Comparison of ENCODE assay signal across 1 cellular context in the genomic region with DNA sequence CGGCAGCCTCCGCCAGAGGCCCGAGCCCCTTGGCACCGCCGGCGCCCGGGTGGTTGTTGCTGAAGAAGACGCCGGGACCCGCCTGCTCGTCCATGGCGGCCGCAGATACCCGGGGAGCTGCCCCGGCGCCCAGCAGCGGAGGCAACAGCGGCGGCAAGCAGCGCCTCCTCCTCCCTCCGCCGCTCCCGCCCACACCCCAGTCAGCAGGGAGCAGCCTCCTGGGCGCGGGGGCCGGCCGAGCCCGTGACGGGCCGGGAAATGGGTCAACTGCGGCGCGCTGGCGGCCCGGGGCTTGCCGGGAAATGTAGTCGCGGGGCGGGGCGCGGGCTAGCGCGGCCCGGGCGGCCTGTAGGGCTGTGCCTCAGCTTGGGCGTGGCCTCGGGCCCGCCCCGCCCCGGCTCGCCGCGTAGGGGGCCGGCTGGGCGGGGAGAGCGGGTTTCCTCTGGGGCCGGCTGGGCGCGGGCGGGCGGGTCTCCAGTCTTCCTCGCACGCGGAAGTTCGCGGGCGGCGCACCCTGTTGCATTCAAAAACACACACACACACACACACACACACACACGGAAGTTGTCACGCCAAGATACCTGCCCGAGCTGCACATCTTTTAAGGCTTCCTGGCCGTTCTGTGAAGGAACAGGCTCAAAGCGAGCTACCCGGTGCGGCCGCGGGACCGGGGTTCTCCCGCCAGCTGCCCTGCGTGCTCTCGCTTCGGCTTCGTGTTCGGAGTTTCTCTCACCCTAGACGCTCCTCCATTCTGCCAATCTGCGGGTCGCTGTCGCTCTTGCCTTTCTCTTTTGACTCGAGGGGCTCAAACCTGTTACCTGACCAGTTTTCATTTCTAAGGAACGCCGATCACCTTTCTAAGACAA.
A peak's percentile ranks its signal among the peaks of the same experiment; 100 is the strongest.
TF ChIP-seq lines count a peak whose summit lies in the region.

A gene with protein sequence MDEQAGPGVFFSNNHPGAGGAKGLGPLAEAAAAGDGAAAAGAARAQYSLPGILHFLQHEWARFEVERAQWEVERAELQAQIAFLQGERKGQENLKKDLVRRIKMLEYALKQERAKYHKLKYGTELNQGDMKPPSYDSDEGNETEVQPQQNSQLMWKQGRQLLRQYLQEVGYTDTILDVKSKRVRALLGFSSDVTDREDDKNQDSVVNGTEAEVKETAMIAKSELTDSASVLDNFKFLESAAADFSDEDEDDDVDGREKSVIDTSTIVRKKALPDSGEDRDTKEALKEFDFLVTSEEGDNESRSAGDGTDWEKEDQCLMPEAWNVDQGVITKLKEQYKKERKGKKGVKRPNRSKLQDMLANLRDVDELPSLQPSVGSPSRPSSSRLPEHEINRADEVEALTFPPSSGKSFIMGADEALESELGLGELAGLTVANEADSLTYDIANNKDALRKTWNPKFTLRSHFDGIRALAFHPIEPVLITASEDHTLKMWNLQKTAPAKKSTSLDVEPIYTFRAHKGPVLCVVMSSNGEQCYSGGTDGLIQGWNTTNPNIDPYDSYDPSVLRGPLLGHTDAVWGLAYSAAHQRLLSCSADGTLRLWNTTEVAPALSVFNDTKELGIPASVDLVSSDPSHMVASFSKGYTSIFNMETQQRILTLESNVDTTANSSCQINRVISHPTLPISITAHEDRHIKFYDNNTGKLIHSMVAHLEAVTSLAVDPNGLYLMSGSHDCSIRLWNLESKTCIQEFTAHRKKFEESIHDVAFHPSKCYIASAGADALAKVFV (minus strand): TSS at position 167 of the 866 bp plus-strand sequence. CDS start 73 bp downstream, at position 94.

TF ChIP-seq in K562, 482 proteins besides CTCF, POLR2A, EP300 and RAD21 (continued from another document and continues in another):
- TF ChIP-seq, protein P1, sequence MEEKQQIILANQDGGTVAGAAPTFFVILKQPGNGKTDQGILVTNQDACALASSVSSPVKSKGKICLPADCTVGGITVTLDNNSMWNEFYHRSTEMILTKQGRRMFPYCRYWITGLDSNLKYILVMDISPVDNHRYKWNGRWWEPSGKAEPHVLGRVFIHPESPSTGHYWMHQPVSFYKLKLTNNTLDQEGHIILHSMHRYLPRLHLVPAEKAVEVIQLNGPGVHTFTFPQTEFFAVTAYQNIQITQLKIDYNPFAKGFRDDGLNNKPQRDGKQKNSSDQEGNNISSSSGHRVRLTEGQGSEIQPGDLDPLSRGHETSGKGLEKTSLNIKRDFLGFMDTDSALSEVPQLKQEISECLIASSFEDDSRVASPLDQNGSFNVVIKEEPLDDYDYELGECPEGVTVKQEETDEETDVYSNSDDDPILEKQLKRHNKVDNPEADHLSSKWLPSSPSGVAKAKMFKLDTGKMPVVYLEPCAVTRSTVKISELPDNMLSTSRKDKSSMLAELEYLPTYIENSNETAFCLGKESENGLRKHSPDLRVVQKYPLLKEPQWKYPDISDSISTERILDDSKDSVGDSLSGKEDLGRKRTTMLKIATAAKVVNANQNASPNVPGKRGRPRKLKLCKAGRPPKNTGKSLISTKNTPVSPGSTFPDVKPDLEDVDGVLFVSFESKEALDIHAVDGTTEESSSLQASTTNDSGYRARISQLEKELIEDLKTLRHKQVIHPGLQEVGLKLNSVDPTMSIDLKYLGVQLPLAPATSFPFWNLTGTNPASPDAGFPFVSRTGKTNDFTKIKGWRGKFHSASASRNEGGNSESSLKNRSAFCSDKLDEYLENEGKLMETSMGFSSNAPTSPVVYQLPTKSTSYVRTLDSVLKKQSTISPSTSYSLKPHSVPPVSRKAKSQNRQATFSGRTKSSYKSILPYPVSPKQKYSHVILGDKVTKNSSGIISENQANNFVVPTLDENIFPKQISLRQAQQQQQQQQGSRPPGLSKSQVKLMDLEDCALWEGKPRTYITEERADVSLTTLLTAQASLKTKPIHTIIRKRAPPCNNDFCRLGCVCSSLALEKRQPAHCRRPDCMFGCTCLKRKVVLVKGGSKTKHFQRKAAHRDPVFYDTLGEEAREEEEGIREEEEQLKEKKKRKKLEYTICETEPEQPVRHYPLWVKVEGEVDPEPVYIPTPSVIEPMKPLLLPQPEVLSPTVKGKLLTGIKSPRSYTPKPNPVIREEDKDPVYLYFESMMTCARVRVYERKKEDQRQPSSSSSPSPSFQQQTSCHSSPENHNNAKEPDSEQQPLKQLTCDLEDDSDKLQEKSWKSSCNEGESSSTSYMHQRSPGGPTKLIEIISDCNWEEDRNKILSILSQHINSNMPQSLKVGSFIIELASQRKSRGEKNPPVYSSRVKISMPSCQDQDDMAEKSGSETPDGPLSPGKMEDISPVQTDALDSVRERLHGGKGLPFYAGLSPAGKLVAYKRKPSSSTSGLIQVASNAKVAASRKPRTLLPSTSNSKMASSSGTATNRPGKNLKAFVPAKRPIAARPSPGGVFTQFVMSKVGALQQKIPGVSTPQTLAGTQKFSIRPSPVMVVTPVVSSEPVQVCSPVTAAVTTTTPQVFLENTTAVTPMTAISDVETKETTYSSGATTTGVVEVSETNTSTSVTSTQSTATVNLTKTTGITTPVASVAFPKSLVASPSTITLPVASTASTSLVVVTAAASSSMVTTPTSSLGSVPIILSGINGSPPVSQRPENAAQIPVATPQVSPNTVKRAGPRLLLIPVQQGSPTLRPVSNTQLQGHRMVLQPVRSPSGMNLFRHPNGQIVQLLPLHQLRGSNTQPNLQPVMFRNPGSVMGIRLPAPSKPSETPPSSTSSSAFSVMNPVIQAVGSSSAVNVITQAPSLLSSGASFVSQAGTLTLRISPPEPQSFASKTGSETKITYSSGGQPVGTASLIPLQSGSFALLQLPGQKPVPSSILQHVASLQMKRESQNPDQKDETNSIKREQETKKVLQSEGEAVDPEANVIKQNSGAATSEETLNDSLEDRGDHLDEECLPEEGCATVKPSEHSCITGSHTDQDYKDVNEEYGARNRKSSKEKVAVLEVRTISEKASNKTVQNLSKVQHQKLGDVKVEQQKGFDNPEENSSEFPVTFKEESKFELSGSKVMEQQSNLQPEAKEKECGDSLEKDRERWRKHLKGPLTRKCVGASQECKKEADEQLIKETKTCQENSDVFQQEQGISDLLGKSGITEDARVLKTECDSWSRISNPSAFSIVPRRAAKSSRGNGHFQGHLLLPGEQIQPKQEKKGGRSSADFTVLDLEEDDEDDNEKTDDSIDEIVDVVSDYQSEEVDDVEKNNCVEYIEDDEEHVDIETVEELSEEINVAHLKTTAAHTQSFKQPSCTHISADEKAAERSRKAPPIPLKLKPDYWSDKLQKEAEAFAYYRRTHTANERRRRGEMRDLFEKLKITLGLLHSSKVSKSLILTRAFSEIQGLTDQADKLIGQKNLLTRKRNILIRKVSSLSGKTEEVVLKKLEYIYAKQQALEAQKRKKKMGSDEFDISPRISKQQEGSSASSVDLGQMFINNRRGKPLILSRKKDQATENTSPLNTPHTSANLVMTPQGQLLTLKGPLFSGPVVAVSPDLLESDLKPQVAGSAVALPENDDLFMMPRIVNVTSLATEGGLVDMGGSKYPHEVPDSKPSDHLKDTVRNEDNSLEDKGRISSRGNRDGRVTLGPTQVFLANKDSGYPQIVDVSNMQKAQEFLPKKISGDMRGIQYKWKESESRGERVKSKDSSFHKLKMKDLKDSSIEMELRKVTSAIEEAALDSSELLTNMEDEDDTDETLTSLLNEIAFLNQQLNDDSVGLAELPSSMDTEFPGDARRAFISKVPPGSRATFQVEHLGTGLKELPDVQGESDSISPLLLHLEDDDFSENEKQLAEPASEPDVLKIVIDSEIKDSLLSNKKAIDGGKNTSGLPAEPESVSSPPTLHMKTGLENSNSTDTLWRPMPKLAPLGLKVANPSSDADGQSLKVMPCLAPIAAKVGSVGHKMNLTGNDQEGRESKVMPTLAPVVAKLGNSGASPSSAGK (IDR thresholded peaks at IDR 0.05), result peak; percentile 93
- no peak for TF ChIP-seq ATF1 (CRISPR knock-in tag; IDR thresholded peaks at IDR 0.05)
- TF ChIP-seq ATF1 (tag; IDR thresholded peaks at IDR 0.05), result peak; percentile 86
- no peak for TF ChIP-seq NFE2L1 (tag; IDR thresholded peaks at IDR 0.05; ENCODE audit: borderline replicate concordance, low read depth)
- no peak for TF ChIP-seq CSDE1 (IDR thresholded peaks at IDR 0.05)
- no peak; the same call in 1 of the 2 replicates for TF ChIP-seq ZNF263 (CRISPR knock-in tag; IDR thresholded peaks at IDR 0.05; ENCODE audit: borderline replicate concordance)
- TF ChIP-seq POLR2AphosphoS5 (IDR thresholded peaks at IDR 0.05; ENCODE audit: control insufficient read depth, insufficient read depth, low read depth, low read length), result peak; percentile 78
- TF ChIP-seq U2AF1 (optimal IDR thresholded peaks at IDR 0.05; ENCODE audit: low read depth, low read length), result no peak
- TF ChIP-seq FOXJ2 (tag; IDR thresholded peaks at IDR 0.05), result no peak
- TF ChIP-seq KLF1 (tag; IDR thresholded peaks at IDR 0.05), result no peak
- TF ChIP-seq, protein P2, sequence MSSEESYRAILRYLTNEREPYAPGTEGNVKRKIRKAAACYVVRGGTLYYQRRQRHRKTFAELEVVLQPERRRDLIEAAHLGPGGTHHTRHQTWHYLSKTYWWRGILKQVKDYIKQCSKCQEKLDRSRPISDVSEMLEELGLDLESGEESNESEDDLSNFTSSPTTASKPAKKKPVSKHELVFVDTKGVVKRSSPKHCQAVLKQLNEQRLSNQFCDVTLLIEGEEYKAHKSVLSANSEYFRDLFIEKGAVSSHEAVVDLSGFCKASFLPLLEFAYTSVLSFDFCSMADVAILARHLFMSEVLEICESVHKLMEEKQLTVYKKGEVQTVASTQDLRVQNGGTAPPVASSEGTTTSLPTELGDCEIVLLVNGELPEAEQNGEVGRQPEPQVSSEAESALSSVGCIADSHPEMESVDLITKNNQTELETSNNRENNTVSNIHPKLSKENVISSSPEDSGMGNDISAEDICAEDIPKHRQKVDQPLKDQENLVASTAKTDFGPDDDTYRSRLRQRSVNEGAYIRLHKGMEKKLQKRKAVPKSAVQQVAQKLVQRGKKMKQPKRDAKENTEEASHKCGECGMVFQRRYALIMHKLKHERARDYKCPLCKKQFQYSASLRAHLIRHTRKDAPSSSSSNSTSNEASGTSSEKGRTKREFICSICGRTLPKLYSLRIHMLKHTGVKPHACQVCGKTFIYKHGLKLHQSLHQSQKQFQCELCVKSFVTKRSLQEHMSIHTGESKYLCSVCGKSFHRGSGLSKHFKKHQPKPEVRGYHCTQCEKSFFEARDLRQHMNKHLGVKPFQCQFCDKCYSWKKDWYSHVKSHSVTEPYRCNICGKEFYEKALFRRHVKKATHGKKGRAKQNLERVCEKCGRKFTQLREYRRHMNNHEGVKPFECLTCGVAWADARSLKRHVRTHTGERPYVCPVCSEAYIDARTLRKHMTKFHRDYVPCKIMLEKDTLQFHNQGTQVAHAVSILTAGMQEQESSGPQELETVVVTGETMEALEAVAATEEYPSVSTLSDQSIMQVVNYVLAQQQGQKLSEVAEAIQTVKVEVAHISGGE (CRISPR knock-in tag; IDR thresholded peaks at IDR 0.05), result peak in 1 of 3 experiments; percentile 76; a peak in 2 of 6 replicates
- TF ChIP-seq HCFC1 (IDR thresholded peaks at IDR 0.05; ENCODE audit: low read depth, low read length), result peak; percentile 98
- no peak for TF ChIP-seq SRSF7 (optimal IDR thresholded peaks at IDR 0.05; ENCODE audit: low read depth, low read length)
- no peak for TF ChIP-seq SMAD2 (IDR thresholded peaks at IDR 0.05; ENCODE audit: low read depth, low read length)
- no peak for TF ChIP-seq SMARCC2 (IDR thresholded peaks at IDR 0.05; ENCODE audit: low read depth)
- TF ChIP-seq BRF1 (IDR thresholded peaks at IDR 0.05; ENCODE audit: borderline replicate concordance, extremely low read depth, insufficient read length), result no peak
- TF ChIP-seq ETV1 (tag; conservative IDR thresholded peaks at IDR 0.05; ENCODE audit: low read depth), result peak; percentile 47; the same call in 1 of the 2 replicates
- TF ChIP-seq NR1H2 (CRISPR knock-in tag; IDR thresholded peaks at IDR 0.05), result no peak
- TF ChIP-seq TCFL5 (CRISPR knock-in tag; conservative IDR thresholded peaks at IDR 0.05), result no peak
- TF ChIP-seq HNRNPLL (IDR thresholded peaks at IDR 0.05; ENCODE audit: low read depth, low read length, poor library complexity, severe bottlenecking), result no peak
- no peak for TF ChIP-seq ZNF780A (CRISPR knock-in tag; IDR thresholded peaks at IDR 0.05)
- no peak for TF ChIP-seq ZNF589 (CRISPR knock-in tag; IDR thresholded peaks at IDR 0.05; ENCODE audit: low read depth)
- TF ChIP-seq EGR1 (conservative IDR thresholded peaks at IDR 0.05), result peak; percentile 90
- no peak for TF ChIP-seq HDAC8 (tag; IDR thresholded peaks at IDR 0.05)
- TF ChIP-seq, protein P3, sequence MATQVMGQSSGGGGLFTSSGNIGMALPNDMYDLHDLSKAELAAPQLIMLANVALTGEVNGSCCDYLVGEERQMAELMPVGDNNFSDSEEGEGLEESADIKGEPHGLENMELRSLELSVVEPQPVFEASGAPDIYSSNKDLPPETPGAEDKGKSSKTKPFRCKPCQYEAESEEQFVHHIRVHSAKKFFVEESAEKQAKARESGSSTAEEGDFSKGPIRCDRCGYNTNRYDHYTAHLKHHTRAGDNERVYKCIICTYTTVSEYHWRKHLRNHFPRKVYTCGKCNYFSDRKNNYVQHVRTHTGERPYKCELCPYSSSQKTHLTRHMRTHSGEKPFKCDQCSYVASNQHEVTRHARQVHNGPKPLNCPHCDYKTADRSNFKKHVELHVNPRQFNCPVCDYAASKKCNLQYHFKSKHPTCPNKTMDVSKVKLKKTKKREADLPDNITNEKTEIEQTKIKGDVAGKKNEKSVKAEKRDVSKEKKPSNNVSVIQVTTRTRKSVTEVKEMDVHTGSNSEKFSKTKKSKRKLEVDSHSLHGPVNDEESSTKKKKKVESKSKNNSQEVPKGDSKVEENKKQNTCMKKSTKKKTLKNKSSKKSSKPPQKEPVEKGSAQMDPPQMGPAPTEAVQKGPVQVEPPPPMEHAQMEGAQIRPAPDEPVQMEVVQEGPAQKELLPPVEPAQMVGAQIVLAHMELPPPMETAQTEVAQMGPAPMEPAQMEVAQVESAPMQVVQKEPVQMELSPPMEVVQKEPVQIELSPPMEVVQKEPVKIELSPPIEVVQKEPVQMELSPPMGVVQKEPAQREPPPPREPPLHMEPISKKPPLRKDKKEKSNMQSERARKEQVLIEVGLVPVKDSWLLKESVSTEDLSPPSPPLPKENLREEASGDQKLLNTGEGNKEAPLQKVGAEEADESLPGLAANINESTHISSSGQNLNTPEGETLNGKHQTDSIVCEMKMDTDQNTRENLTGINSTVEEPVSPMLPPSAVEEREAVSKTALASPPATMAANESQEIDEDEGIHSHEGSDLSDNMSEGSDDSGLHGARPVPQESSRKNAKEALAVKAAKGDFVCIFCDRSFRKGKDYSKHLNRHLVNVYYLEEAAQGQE (CRISPR knock-in tag; IDR thresholded peaks at IDR 0.05; ENCODE audit: low read depth), result no peak
- TF ChIP-seq, protein P4, sequence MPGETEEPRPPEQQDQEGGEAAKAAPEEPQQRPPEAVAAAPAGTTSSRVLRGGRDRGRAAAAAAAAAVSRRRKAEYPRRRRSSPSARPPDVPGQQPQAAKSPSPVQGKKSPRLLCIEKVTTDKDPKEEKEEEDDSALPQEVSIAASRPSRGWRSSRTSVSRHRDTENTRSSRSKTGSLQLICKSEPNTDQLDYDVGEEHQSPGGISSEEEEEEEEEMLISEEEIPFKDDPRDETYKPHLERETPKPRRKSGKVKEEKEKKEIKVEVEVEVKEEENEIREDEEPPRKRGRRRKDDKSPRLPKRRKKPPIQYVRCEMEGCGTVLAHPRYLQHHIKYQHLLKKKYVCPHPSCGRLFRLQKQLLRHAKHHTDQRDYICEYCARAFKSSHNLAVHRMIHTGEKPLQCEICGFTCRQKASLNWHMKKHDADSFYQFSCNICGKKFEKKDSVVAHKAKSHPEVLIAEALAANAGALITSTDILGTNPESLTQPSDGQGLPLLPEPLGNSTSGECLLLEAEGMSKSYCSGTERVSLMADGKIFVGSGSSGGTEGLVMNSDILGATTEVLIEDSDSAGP (CRISPR knock-in tag; IDR thresholded peaks at IDR 0.05), result peak; percentile 56; the same call in 1 of the 2 replicates
- TF ChIP-seq POLR2G (IDR thresholded peaks at IDR 0.05; ENCODE audit: low read depth, low read length), result peak; percentile 92
- TF ChIP-seq EWSR1 (IDR thresholded peaks at IDR 0.05; ENCODE audit: borderline replicate concordance, low read depth, partially characterized antibody), result no peak
- TF ChIP-seq SNRNP70 (optimal IDR thresholded peaks at IDR 0.05; ENCODE audit: low read depth, low read length), result no peak
- peak; percentile 94 for TF ChIP-seq MTA3 (IDR thresholded peaks at IDR 0.05; ENCODE audit: borderline replicate concordance)
- TF ChIP-seq SAFB (IDR thresholded peaks at IDR 0.05; ENCODE audit: borderline replicate concordance, low read depth, low read length), result no peak
- TF ChIP-seq RBM15 (IDR thresholded peaks at IDR 0.05; ENCODE audit: insufficient read depth, low read length), result no peak
